Comparison of ENCODE assay signal across 8 cellular contexts in the genomic region with DNA sequence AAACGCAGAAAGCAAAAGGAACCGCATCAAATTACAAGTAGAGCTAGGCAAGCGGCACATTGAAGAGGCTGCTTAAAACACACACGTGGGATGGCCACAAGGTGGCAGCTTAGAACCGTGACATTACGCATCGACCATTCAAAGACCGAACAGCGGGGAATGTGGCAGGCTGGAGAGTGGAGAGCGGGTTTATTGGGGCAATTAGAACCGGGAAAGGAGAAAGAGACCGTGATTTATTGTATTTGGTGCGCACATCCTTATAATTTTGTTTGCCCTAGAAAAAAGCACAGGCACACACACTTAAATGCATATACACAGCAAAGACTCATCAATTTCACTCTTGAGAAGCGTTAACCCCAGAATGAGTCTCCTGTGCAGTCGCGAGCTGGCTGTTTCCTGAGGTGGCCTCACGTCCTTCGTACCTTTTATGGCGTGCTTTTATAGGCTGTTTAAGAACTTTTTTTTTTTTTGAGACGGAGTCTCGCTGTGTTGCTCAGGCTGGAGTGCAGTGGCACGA. TPM values are rescaled to one million over a fixed set of nuclear protein-coding genes. Genes with fewer than 3 reads are reported as not detected.
DNase-seq lines count a peak whose midpoint lies in the region; ATAC-seq and TF ChIP-seq lines count a peak whose summit lies in the region.

No MANE protein-coding gene starts in this region.

- H3K27ac ChIP-seq in ascending aorta (no peak overlapping the region), sigmoid colon (no peak overlapping the region)

- no peak for TF ChIP-seq POLR2A in sigmoid colon (IDR thresholded peaks at IDR 0.05)

- H3K4me3 ChIP-seq in ascending aorta (peak overlapping the region; percentile 24 to 55), sigmoid colon (peak overlapping the region; percentile 6 to 42 (median 34))

- 1 to 2% methylated on average over 22 of the region's 22 CpGs for WGBS in sigmoid colon, 2 donors

- no peak overlapping the region for H3K27ac Mint-ChIP-seq in T-helper 17 cell

- H3K4me3 Mint-ChIP-seq in T-helper 17 cell: peak overlapping the region; percentile 89

- H3K9me3 ChIP-seq in T-helper 17 cell (ENCODE audit: control insufficient read depth, low read length, poor library complexity, severe bottlenecking) (no peaks in the 10 kb centered on the region), ascending aorta (no peaks in the 10 kb centered on the region), sigmoid colon (no peaks in the 10 kb centered on the region)

- TF ChIP-seq CTCF in ascending aorta (IDR thresholded peaks at IDR 0.05) (peak; percentile 81 to 92 (median 83)), sigmoid colon (IDR thresholded peaks at IDR 0.05) (peak; percentile 71 to 84 (median 82))

- DNase-seq in activated gamma-delta T cell treated with Interleukin-2 at 50 U/mL for 16 hours (peak; percentile 67), activated gamma-delta T cell (lab: John Stamatoyannopoulos, UW) (no peak), NCI-H1694 (lab: John Stamatoyannopoulos, UW) (peak; percentile 86), T-helper 17 cell (peak; percentile 34 to 53 (median 38)), ascending aorta (ENCODE audit: low spot score in 2 of 2) (peak in 1 of 2 donors; percentile 87), hepatic stellate cell (ENCODE audit: low spot score) (peak; percentile 74), sigmoid colon (peak; percentile 87)

- peaks cover 16% of the 10 kb centered on the region for H3K27me3 Mint-ChIP-seq in T-helper 17 cell

- H3K27me3 ChIP-seq in ascending aorta: no peaks in the 10 kb centered on the region
- H3K27me3 ChIP-seq in sigmoid colon: no peaks in the 10 kb centered on the region

- ATAC-seq in HG02970 (IDR thresholded peaks at IDR 0.05; ENCODE audit: low FRiP score, unreplicated experiment): peak; percentile 61
- peak; percentile 96 for ATAC-seq in T-helper 17 cell

- H3K36me3 Mint-ChIP-seq in T-helper 17 cell (ENCODE audit: low read depth): no peaks in the 10 kb centered on the region

- H3K36me3 ChIP-seq in ascending aorta (no peaks in the 10 kb centered on the region), sigmoid colon (no peaks in the 10 kb centered on the region)

- peaks cover 9% of the 10 kb centered on the region for H3K4me1 Mint-ChIP-seq in T-helper 17 cell

- TF ChIP-seq EP300 in sigmoid colon (IDR thresholded peaks at IDR 0.05): no peak

- H3K4me1 ChIP-seq in ascending aorta (no peaks in the 10 kb centered on the region), sigmoid colon (peaks cover 0 to 10% (median 2%) of the 10 kb centered on the region in 4 donors)

- intact Hi-C loops in ascending aorta (cut with DNase I) (loop anchor here (1.0 to 5.0 kb wide), 3 partner anchors 114 to 394 kb away; partner anchors contain the start of gene GAREM1), sigmoid colon (cut with DNase I) (loop anchor here (1.0 to 5.0 kb wide), 3 partner anchors 119 to 391 kb away; partner anchors contain the start of gene GAREM1)

RNA-seq across cellular contexts. Expression of gene MEP1B, which starts 31.7 kb away (rescaled TPM):
- total RNA-seq in T-helper 17 cell: under 1 TPM in 1 of 2 donors, not detected in 1; 0.29 TPM
- total RNA-seq in ascending aorta: not detected
- not detected for total RNA-seq in sigmoid colon
- polyA plus RNA-seq in sigmoid colon: 1 to 10 TPM; 1.6 to 3.7 (median 1.8) TPM
